Comparison of ENCODE assay signal across 25 cellular contexts in the genomic region with DNA sequence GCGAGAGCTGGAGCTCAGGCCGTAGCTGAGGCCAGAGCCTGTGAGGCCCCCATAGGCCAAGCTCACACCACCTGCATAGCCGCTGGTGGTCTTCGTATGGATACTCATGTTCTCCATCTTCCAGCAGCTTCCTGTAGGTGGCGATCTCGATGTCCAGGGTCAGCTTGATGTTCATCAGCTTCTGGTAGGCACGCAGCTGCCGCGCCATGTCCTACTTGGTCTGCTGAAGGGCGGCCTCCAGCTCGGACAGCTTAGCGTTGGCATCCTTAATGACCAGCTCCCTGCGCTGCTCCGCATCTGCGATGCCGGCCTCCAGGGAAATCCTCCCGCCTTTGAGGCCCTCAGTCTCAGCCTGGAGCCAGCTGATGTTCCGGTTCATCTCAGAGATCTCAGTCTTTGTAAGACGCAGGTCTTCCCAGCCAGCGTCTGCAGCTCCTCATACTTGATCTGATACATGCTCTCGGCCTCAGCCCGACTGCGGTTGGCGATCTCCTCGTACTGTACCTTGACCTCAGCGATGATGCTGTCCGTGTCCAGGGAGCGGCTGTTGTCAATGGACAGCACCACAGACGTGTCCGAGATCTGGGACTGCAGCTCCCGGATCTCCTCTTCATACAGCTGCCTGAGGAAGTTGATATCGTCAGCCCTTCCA.
A peak's percentile ranks its signal among the peaks of the same experiment; 100 is the strongest.
DNase-seq lines count a peak whose midpoint lies in the region; ATAC-seq, FAIRE-seq and TF ChIP-seq lines count a peak whose summit lies in the region.
"Had no signal": no experiment of that assay in that cellular context is flagged by ENCODE, and none has a peak within 500 bp of the region (broad histone marks: within the 10 kb centered on the region; RNA-seq: fewer than 3 reads in every experiment).

No MANE protein-coding gene starts in this region.

- intact Hi-C loops in HepG2 (cut with micrococcal nuclease; ENCODE audit: unreplicated experiment): no loop called here

- no peak overlapping the region for H2BK5ac ChIP-seq in H9 (ENCODE audit: insufficient read length, low read length)

- no peak overlapping the region for H4K5ac ChIP-seq in H9 (ENCODE audit: insufficient read length, low read depth, low read length)

- H4K20me1 ChIP-seq in H9 (ENCODE audit: control insufficient read depth, insufficient read depth, insufficient read length): no peaks in the 10 kb centered on the region
- no peaks in the 10 kb centered on the region for H4K20me1 ChIP-seq in HepG2 (ENCODE audit: insufficient read depth, low read length)
- H4K20me1 ChIP-seq: BLaER1 had no signal

- POLR2A ChIA-PET in HepG2 (lab: Yijun Ruan, JAX): no interaction called here

- H3K9ac ChIP-seq in H9 (ENCODE audit: extremely low read depth, insufficient read length, low read length) (no peak overlapping the region), HepG2 (ENCODE audit: insufficient read depth, low read depth, low read length) (no peak overlapping the region)
- H3K9ac ChIP-seq: BLaER1, GM23248 had no signal

- H2BK15ac ChIP-seq in H9 (ENCODE audit: low read depth, low read length): no peak overlapping the region

- H3K4me3 Mint-ChIP-seq in H9: no peak overlapping the region
- H3K4me3 Mint-ChIP-seq: naive thymus-derived CD4-positive, alpha-beta T cell had no signal

- H3K23ac ChIP-seq in H9 (ENCODE audit: insufficient read length, low read depth, low read length): no peak overlapping the region

- TF ChIP-seq CTCF in GM06990 (IDR thresholded peaks at IDR 0.05; ENCODE audit: insufficient read depth, low read length, poor library complexity, severe bottlenecking) (peak; percentile 22), H9 (conservative IDR thresholded peaks at IDR 0.05) (peak; percentile 61), RWPE2 (IDR thresholded peaks at IDR 0.05; ENCODE audit: poor library complexity, severe bottlenecking) (no peak), HepG2 (CRISPR knock-in tag; IDR thresholded peaks at IDR 0.05) (peak; percentile 49)

- no peak overlapping the region for H3K56ac ChIP-seq in H9 (ENCODE audit: insufficient read length, low read depth, low read length)

- H3K27me3 ChIP-seq in GM06990 (replicated peaks; ENCODE audit: control insufficient read depth, insufficient read depth, low read length) (no peaks in the 10 kb centered on the region), H9 (ENCODE audit: insufficient read depth, low read length) (no peaks in the 10 kb centered on the region), RWPE2 (ENCODE audit: insufficient read depth, poor library complexity, severe bottlenecking) (no peaks in the 10 kb centered on the region), HepG2 (ENCODE audit: control insufficient read depth in 1 of 2, insufficient read depth in 2 of 2, low read length in 2 of 2) (no peaks in the 10 kb centered on the region)
- H3K27me3 ChIP-seq: BLaER1, tibial artery had no signal

- H2AFZ ChIP-seq in H9 (ENCODE audit: low read length) (no peak overlapping the region), HepG2 (ENCODE audit: low read length) (no peak overlapping the region)
- H2AFZ ChIP-seq: GM23248, PC-9 had no signal

- no peak overlapping the region for H4K91ac ChIP-seq in H9 (ENCODE audit: insufficient read length, low read depth, low read length)

- H3K79me2 ChIP-seq in H9 (ENCODE audit: insufficient read depth, low read length) (no peaks in the 10 kb centered on the region), HepG2 (ENCODE audit: insufficient read depth, low read length) (no peaks in the 10 kb centered on the region)

- H3K9me3 ChIP-seq in H9 (ENCODE audit: control insufficient read depth, low read depth, low read length) (no peaks in the 10 kb centered on the region), RWPE2 (ENCODE audit: severe bottlenecking) (no peaks in the 10 kb centered on the region), HepG2 (ENCODE audit: low read length) (no peaks in the 10 kb centered on the region)
- H3K9me3 ChIP-seq: BLaER1, tibial artery had no signal

- H3K4ac ChIP-seq in H9 (ENCODE audit: low read depth, low read length): no peak overlapping the region

- CTCF ChIA-PET in HepG2 (lab: Yijun Ruan, JAX; ENCODE audit: low intra/inter-chr PET ratio, low total read pairs): no interaction called here

- TF ChIP-seq POLR2A in HepG2 (IDR thresholded peaks at IDR 0.05; ENCODE audit: insufficient read depth in 1 of 2, low read depth in 2 of 2, low read length in 2 of 2): no peak

- H3K36me3 ChIP-seq in GM06990 (ENCODE audit: control insufficient read depth, insufficient read depth, low read length): no peaks in the 10 kb centered on the region
- no peaks in the 10 kb centered on the region for H3K36me3 ChIP-seq in RWPE2 (ENCODE audit: low read depth)
- H3K36me3 ChIP-seq in HepG2 (replicated peaks in 1 of 2; ENCODE audit: control insufficient read depth in 1 of 2, insufficient read depth in 2 of 2, low read length in 2 of 2): no peaks in the 10 kb centered on the region
- H3K36me3 ChIP-seq: BLaER1, tibial artery had no signal

- no peak overlapping the region for H3K4me3 ChIP-seq in GM06990 (replicated peaks; ENCODE audit: low read depth, low read length)
- H3K4me3 ChIP-seq in RWPE2 (ENCODE audit: severe bottlenecking): no peak overlapping the region
- no peak overlapping the region for H3K4me3 ChIP-seq in HepG2 (replicated peaks in 1 of 3; ENCODE audit: insufficient read depth in 1 of 3, low read depth in 2 of 3, low read length in 3 of 3)
- H3K4me3 ChIP-seq: BLaER1, coronary artery, GM12878, GM23248, lung, PC-9, tibial artery had no signal

- H2AK5ac ChIP-seq in H9 (ENCODE audit: insufficient read length, low read length): no peak overlapping the region

- no peaks in the 10 kb centered on the region for H3K27me3 Mint-ChIP-seq in H9 (ENCODE audit: low read depth)

- H3K23me2 ChIP-seq in H9 (ENCODE audit: insufficient read length, low read depth, low read length, poor library complexity, severe bottlenecking): no peaks in the 10 kb centered on the region

- no peaks in the 10 kb centered on the region for H3K79me1 ChIP-seq in H9 (ENCODE audit: insufficient read depth, low read depth, low read length, poor library complexity, severe bottlenecking)

- no peak overlapping the region for H4K8ac ChIP-seq in H9 (replicated peaks; ENCODE audit: insufficient read length, low read depth, low read length)

- H2BK12ac ChIP-seq in H9 (ENCODE audit: insufficient read length, low read depth, low read length): no peak overlapping the region

- no peak overlapping the region for H3K14ac ChIP-seq in H9 (ENCODE audit: insufficient read depth, low read length)

- TF ChIP-seq EP300 in HepG2 (IDR thresholded peaks at IDR 0.05; ENCODE audit: low read depth in 2 of 2, low read length in 2 of 2) (no peak), HepG2 (CRISPR knock-in tag; IDR thresholded peaks at IDR 0.05; ENCODE audit: borderline replicate concordance) (no peak)

- no peaks in the 10 kb centered on the region for H3K9me3 Mint-ChIP-seq in H9
- H3K9me3 Mint-ChIP-seq in activated naive CD4-positive, alpha-beta T cell treated with anti-CD3 and anti-CD28 coated beads, Interleukin-2, amount 50 U/mL, for 72 hours: peaks cover 0 to 6% of the 10 kb centered on the region in 2 donors

- peaks cover 3 to 11% of the 10 kb centered on the region in 2 experiments for H3K4me1 Mint-ChIP-seq in H9

- no peaks in the 10 kb centered on the region for H3K4me1 ChIP-seq in H9 (ENCODE audit: insufficient read depth, low read length)
- peaks cover 37% of the 10 kb centered on the region for H3K4me1 ChIP-seq in RWPE2 (ENCODE audit: insufficient read depth, poor library complexity, severe bottlenecking)
- H3K4me1 ChIP-seq in HepG2 (ENCODE audit: insufficient read depth, low read length): no peaks in the 10 kb centered on the region
- H3K4me1 ChIP-seq: BLaER1 had no signal

- no peak overlapping the region for H2BK20ac ChIP-seq in H9 (ENCODE audit: low read depth, low read length, poor library complexity, severe bottlenecking)

- no CpG with 5 or more reads among the region's 32 CpGs for whole genome bisulfite sequencing in H9 (ENCODE audit: extremely low coverage, insufficient read length, low lambda C conversion rate)
- 88% methylated on average over 10 of the region's 32 CpGs for WGBS in HepG2 (ENCODE audit: low lambda C conversion rate)

- ATAC-seq in RWPE2 (ENCODE audit: low read depth) (no peak), HepG2 (peak; percentile 72)
- no peak for ATAC-seq in activated naive CD4-positive, alpha-beta T cell treated with anti-CD3 and anti-CD28 coated beads, Interleukin-2, amount 50 U/mL, for 72 hours
- ATAC-seq: GM12878; naive thymus-derived CD4-positive, alpha-beta T cell had no signal

- FAIRE-seq in HepG2 (lab: Jason Lieb, UNC): no peak
- FAIRE-seq: astrocyte, endothelial cell of umbilical vein, GM12878 had no signal

- H3K36me3 Mint-ChIP-seq in H9 (ENCODE audit: insufficient read depth in 1 of 3, low read depth in 3 of 3): peaks cover 4 to 9% (median 7%) of the 10 kb centered on the region in 3 experiments; a peak in 6 of 7 replicates
- H3K36me3 Mint-ChIP-seq in activated naive CD4-positive, alpha-beta T cell treated with anti-CD3 and anti-CD28 coated beads, Interleukin-2, amount 50 U/mL, for 72 hours: no peaks in the 10 kb centered on the region
- H3K36me3 Mint-ChIP-seq: naive thymus-derived CD4-positive, alpha-beta T cell had no signal

- no peak for DNase-seq in GM06990 (ENCODE audit: extremely low read depth, insufficient read length)
- DNase-seq in H9: peak; percentile 71
- peak; percentile 60 for DNase-seq in RWPE2 (ENCODE audit: low spot score)
- peak; percentile 12 for DNase-seq in HepG2 (ENCODE audit: low spot score)
- DNase-seq in NCI-H226: no peak
- no peak for DNase-seq in activated naive CD4-positive, alpha-beta T cell treated with anti-CD3 and anti-CD28 coated beads, Interleukin-2, amount 50 U/mL, for 72 hours (ENCODE audit: low spot score in 2 of 2)
- DNase-seq in NCI-H1694 (lab: John Stamatoyannopoulos, UW): no peak
- DNase-seq: activated effector memory CD4-positive, alpha-beta T cell treated with anti-CD3 and anti-CD28 coated beads, Interleukin-2, amount 50 U/mL, for 16 hours; DMS79; foreskin fibroblast; GM23248; MM.1S; naive thymus-derived CD4-positive, alpha-beta T cell; NCI-H2029 treated with DMSO at 0.1 percent for 48 hours; NCI-H524; PC-9; T-helper 1 cell; tibial artery had no signal

- H2BK120ac ChIP-seq in H9 (ENCODE audit: low read depth, low read length, poor library complexity, severe bottlenecking): no peak overlapping the region

- in situ Hi-C loops in HepG2 (cut with HindIII; ENCODE audit: extremely low pct_ligation_motif_present, low pct_unique_long_range_greater_than_20kb): no loop called here

- no peak overlapping the region for H3T11ph ChIP-seq in H9 (ENCODE audit: low read length)

- no TSS peak for BruUV-seq in HepG2 (replicated peaks; lab: Mats Ljungman, UMichigan)

- TF ChIP-seq RAD21 in HepG2 (CRISPR knock-in tag; IDR thresholded peaks at IDR 0.05): no peak

- peak overlapping the region in 1 of 3 experiments; percentile 80; a peak in 2 of 7 replicates for H3K27ac Mint-ChIP-seq in H9
- H3K27ac Mint-ChIP-seq in activated naive CD4-positive, alpha-beta T cell treated with anti-CD3 and anti-CD28 coated beads, Interleukin-2, amount 50 U/mL, for 72 hours: no peak overlapping the region
- H3K27ac Mint-ChIP-seq: naive thymus-derived CD4-positive, alpha-beta T cell had no signal

- H3K18ac ChIP-seq in H9 (ENCODE audit: insufficient read length, low read depth, low read length): no peak overlapping the region

- H3K27ac ChIP-seq in H9 (ENCODE audit: insufficient read length, low read depth, low read length) (no peak overlapping the region), RWPE2 (ENCODE audit: poor library complexity, severe bottlenecking) (no peak overlapping the region), HepG2 (ENCODE audit: extremely low read length, insufficient read depth, low read length) (no peak overlapping the region)
- H3K27ac ChIP-seq: BLaER1, coronary artery, GM23248, PC-9, tibial artery, VCaP had no signal

- H3K4me2 ChIP-seq in H9 (ENCODE audit: insufficient read depth, insufficient read length, low read length) (no peak overlapping the region), HepG2 (ENCODE audit: low read depth, low read length) (no peak overlapping the region)
- H3K4me2 ChIP-seq: BLaER1, PC-9 had no signal

Comparison
In these comparisons a context has a peak if more than half of its experiments do, and no peak if none do; other contexts are left out.
1. DNase-seq: peak in H9 (single experiment), RWPE2 (single experiment) and HepG2 (single experiment); none in GM06990 (single experiment), NCI-H226 (single experiment), activated naive CD4-positive, alpha-beta T cell treated with anti-CD3 and anti-CD28 coated beads, Interleukin-2, amount 50 U/mL, for 72 hours (0 of 2) and NCI-H1694 (single experiment).